Comparison of ENCODE assay signal across 18 cellular contexts in genomic region chr14:87830443-87831096, GRCh38.
DNase-seq lines count a peak whose midpoint lies in the region; ATAC-seq and TF ChIP-seq lines count a peak whose summit lies in the region.
"Had no signal": no experiment of that assay in that cellular context is flagged by ENCODE, and none has a peak within 500 bp of the region (broad histone marks: within the 10 kb centered on the region; RNA-seq: fewer than 3 reads in every experiment).

No MANE protein-coding gene starts in this region.

- no peak for ATAC-seq in activated T-cell treated with anti-CD3 and anti-CD28 coated beads, Interleukin-2, amount 50 U/mL, for 72 hours (replicated peaks in 1 of 2)
- ATAC-seq in foreskin keratinocyte (no peak), psoas muscle (no peak), GM19035 (IDR thresholded peaks at IDR 0.05; ENCODE audit: unreplicated experiment) (no peak)

- H3K27me3 ChIP-seq in HUES48 (ENCODE audit: control insufficient read depth, insufficient read depth, low read length) (no peaks in the 10 kb centered on the region), foreskin keratinocyte (no peaks in the 10 kb centered on the region), psoas muscle (ENCODE audit: insufficient read depth in 3 of 3, low read length in 2 of 3) (no peaks in the 10 kb centered on the region)

- H3K4me1 ChIP-seq in HUES48 (ENCODE audit: control insufficient read depth, insufficient read depth, low read length) (peaks cover 16% of the 10 kb centered on the region), foreskin keratinocyte (no peaks in the 10 kb centered on the region), psoas muscle (no peaks in the 10 kb centered on the region)

- H3K9me3 ChIP-seq in HUES48 (ENCODE audit: control insufficient read depth, insufficient read depth, low read length) (no peaks in the 10 kb centered on the region), psoas muscle (no peaks in the 10 kb centered on the region)

- H3K36me3 ChIP-seq in HUES48 (ENCODE audit: control insufficient read depth, insufficient read depth, low read length), result no peaks in the 10 kb centered on the region
- H3K36me3 ChIP-seq in psoas muscle (ENCODE audit: insufficient read depth in 1 of 2, low read depth in 1 of 2), result no peaks in the 10 kb centered on the region

- no peaks in the 10 kb centered on the region for H3K4me1 Mint-ChIP-seq in activated T-cell treated with anti-CD3 and anti-CD28 coated beads, Interleukin-2, amount 50 U/mL, for 72 hours (ENCODE audit: low read depth)
- H3K4me1 Mint-ChIP-seq in activated T-cell treated with anti-CD3 and anti-CD28 coated beads, Interleukin-2, amount 50 U/mL, for 24 hours (ENCODE audit: low read depth), result no peaks in the 10 kb centered on the region
- no peaks in the 10 kb centered on the region for H3K4me1 Mint-ChIP-seq in chondrocyte (ENCODE audit: low read depth)
- H3K4me1 Mint-ChIP-seq in activated naive CD4-positive, alpha-beta T cell treated with anti-CD3 and anti-CD28 coated beads for 36 hours (ENCODE audit: low read depth), result no peaks in the 10 kb centered on the region
- H3K4me1 Mint-ChIP-seq: CD4-positive, alpha-beta memory T cell had no signal

- no peak for TF ChIP-seq CTCF in foreskin keratinocyte (conservative IDR thresholded peaks at IDR 0.05)
- no peak for TF ChIP-seq CTCF in psoas muscle (IDR thresholded peaks at IDR 0.05)
- no peak for TF ChIP-seq CTCF in chondrocyte (IDR thresholded peaks at IDR 0.05)

- peak overlapping the region; percentile 38 for H3K27ac Mint-ChIP-seq in activated T-cell treated with anti-CD3 and anti-CD28 coated beads, Interleukin-2, amount 50 U/mL, for 72 hours
- no peak overlapping the region for H3K27ac Mint-ChIP-seq in activated T-cell treated with anti-CD3 and anti-CD28 coated beads, Interleukin-2, amount 50 U/mL, for 24 hours
- H3K27ac Mint-ChIP-seq in chondrocyte (ENCODE audit: unreplicated experiment), result no peak overlapping the region
- no peak overlapping the region for H3K27ac Mint-ChIP-seq in activated naive CD4-positive, alpha-beta T cell treated with anti-CD3 and anti-CD28 coated beads for 36 hours
- H3K27ac Mint-ChIP-seq: CD4-positive, alpha-beta memory T cell; HFFc6 had no signal

- H3K9me3 Mint-ChIP-seq in activated T-cell treated with anti-CD3 and anti-CD28 coated beads, Interleukin-2, amount 50 U/mL, for 72 hours, result no peaks in the 10 kb centered on the region
- H3K9me3 Mint-ChIP-seq in activated T-cell treated with anti-CD3 and anti-CD28 coated beads, Interleukin-2, amount 50 U/mL, for 24 hours, result no peaks in the 10 kb centered on the region
- peaks cover 5% of the 10 kb centered on the region for H3K9me3 Mint-ChIP-seq in chondrocyte (ENCODE audit: low read depth)
- H3K9me3 Mint-ChIP-seq in activated naive CD4-positive, alpha-beta T cell treated with anti-CD3 and anti-CD28 coated beads for 36 hours, result no peaks in the 10 kb centered on the region

- H3K27ac ChIP-seq in HUES48 (ENCODE audit: low read depth, low read length) (peak overlapping the region; percentile 74), foreskin keratinocyte (no peak overlapping the region), psoas muscle (peak overlapping the region; percentile 33)

- 57 to 60% (median 58%) methylated on average over 2 of the region's 2 CpGs for WGBS in psoas muscle, 3 donors

- intact Hi-C loops in psoas muscle (cut with DNase I), result no loop called here
- intact Hi-C loops in activated naive CD4-positive, alpha-beta T cell treated with anti-CD3 and anti-CD28 coated beads for 36 hours (cut with micrococcal nuclease), result no loop called here

- CTCF ChIA-PET in activated naive CD4-positive, alpha-beta T cell treated with anti-CD3 and anti-CD28 coated beads for 36 hours (lab: Charles Lee), result interaction anchor here (1.9 kb wide), 1 partner anchor 26 kb away, joined by 5 read pairs; no protein-coding TSS in a partner anchor

- no peak overlapping the region for H3K9ac ChIP-seq in HUES48 (ENCODE audit: low read depth, low read length)

- peaks cover 8% of the 10 kb centered on the region for H3K27me3 Mint-ChIP-seq in activated T-cell treated with anti-CD3 and anti-CD28 coated beads, Interleukin-2, amount 50 U/mL, for 72 hours (ENCODE audit: low read depth)
- peaks cover 18% of the 10 kb centered on the region for H3K27me3 Mint-ChIP-seq in activated T-cell treated with anti-CD3 and anti-CD28 coated beads, Interleukin-2, amount 50 U/mL, for 24 hours
- H3K27me3 Mint-ChIP-seq in chondrocyte (ENCODE audit: low read depth), result peaks cover 3% of the 10 kb centered on the region
- no peaks in the 10 kb centered on the region for H3K27me3 Mint-ChIP-seq in activated naive CD4-positive, alpha-beta T cell treated with anti-CD3 and anti-CD28 coated beads for 36 hours (ENCODE audit: low read depth)

- H3K36me3 Mint-ChIP-seq in activated T-cell treated with anti-CD3 and anti-CD28 coated beads, Interleukin-2, amount 50 U/mL, for 72 hours (ENCODE audit: insufficient read depth in 2 of 2), result no peaks in the 10 kb centered on the region
- no peaks in the 10 kb centered on the region for H3K36me3 Mint-ChIP-seq in activated T-cell treated with anti-CD3 and anti-CD28 coated beads, Interleukin-2, amount 50 U/mL, for 24 hours (ENCODE audit: low read depth)
- H3K36me3 Mint-ChIP-seq in chondrocyte (ENCODE audit: low read depth), result no peaks in the 10 kb centered on the region
- no peaks in the 10 kb centered on the region for H3K36me3 Mint-ChIP-seq in activated naive CD4-positive, alpha-beta T cell treated with anti-CD3 and anti-CD28 coated beads for 36 hours (ENCODE audit: low read depth)
- H3K36me3 Mint-ChIP-seq: CD4-positive, alpha-beta memory T cell had no signal

- no peak for DNase-seq in activated T-cell treated with anti-CD3 and anti-CD28 coated beads, Interleukin-2, amount 50 U/mL, for 72 hours
- DNase-seq in activated T-cell treated with anti-CD3 and anti-CD28 coated beads, Interleukin-2, amount 50 U/mL, for 24 hours, result no peak
- DNase-seq in foreskin keratinocyte, result peak; percentile 4 to 39
- no peak for DNase-seq in psoas muscle
- DNase-seq in chondrocyte (ENCODE audit: low spot score), result no peak
- DNase-seq in activated naive CD4-positive, alpha-beta T cell treated with anti-CD3 and anti-CD28 coated beads for 36 hours, result no peak
- DNase-seq: 8988T; CD4-positive, alpha-beta memory T cell; DMS79; HFFc6; NCI-H1105; NCI-H1694; NCI-H2107; NCI-H345; NCI-H69; SIG-M5 had no signal

- H3K4me3 ChIP-seq in HUES48 (ENCODE audit: low read depth, low read length) (peak overlapping the region; percentile 24; the same call in 1 of the 2 replicates), psoas muscle (no peak overlapping the region)

- H3K4me3 Mint-ChIP-seq in activated T-cell treated with anti-CD3 and anti-CD28 coated beads, Interleukin-2, amount 50 U/mL, for 72 hours, result no peak overlapping the region
- no peak overlapping the region for H3K4me3 Mint-ChIP-seq in activated T-cell treated with anti-CD3 and anti-CD28 coated beads, Interleukin-2, amount 50 U/mL, for 24 hours
- no peak overlapping the region for H3K4me3 Mint-ChIP-seq in chondrocyte (ENCODE audit: unreplicated experiment)
- no peak overlapping the region for H3K4me3 Mint-ChIP-seq in activated naive CD4-positive, alpha-beta T cell treated with anti-CD3 and anti-CD28 coated beads for 36 hours
- H3K4me3 Mint-ChIP-seq: CD4-positive, alpha-beta memory T cell; HFFc6 had no signal

Comparison
In these comparisons a context has a peak if more than half of its experiments do, and no peak if none do; other contexts are left out.
1. DNase-seq: peak in foreskin keratinocyte (2 of 2); none in activated T-cell treated with anti-CD3 and anti-CD28 coated beads, Interleukin-2, amount 50 U/mL, for 72 hours (0 of 2), activated T-cell treated with anti-CD3 and anti-CD28 coated beads, Interleukin-2, amount 50 U/mL, for 24 hours (single experiment), psoas muscle (0 of 2), chondrocyte (single experiment) and activated naive CD4-positive, alpha-beta T cell treated with anti-CD3 and anti-CD28 coated beads for 36 hours (single experiment).